ENCODE assay signal across 9 cellular contexts in the genomic region with DNA sequence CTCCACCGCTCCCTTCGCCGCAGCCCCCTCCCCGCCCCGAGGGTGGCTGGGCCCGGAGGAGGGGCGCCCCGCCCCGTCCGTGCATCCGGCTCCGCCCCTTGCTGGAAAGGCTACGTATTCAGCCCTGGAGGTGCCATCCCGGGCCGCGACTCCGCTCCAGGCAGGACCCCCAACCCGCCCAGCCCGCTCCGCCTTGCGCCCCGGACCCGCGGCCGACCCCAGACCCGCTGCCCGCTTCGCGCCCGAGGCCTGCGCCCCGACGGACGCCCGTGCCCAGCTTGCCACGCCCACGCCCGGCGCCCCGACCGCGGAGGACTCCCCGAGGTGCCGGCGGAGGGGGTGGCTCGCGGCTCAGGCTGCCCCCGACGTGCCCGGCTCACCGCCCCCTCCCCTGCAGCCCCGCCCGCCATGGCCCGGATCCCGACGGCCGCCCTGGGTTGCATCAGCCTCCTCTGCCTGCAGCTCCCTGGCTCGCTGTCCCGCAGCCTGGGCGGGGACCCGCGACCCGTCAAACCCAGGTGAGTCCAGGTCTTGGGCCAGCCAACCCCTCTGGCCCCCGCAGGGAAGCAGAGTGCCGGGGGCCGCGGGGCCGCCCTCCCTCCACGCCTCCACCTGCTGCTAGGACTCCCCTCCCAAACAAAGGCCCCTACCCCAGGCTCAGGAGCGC. TPM values are rescaled to one million over a fixed set of nuclear protein-coding genes. Genes with fewer than 3 reads are reported as not detected.
DNase-seq lines count a peak whose midpoint lies in the region; ATAC-seq and TF ChIP-seq lines count a peak whose summit lies in the region.
"Had no signal": no experiment of that assay in that cellular context is flagged by ENCODE, and none has a peak within 500 bp of the region (broad histone marks: within the 10 kb centered on the region; RNA-seq: fewer than 3 reads in every experiment).

A gene with protein sequence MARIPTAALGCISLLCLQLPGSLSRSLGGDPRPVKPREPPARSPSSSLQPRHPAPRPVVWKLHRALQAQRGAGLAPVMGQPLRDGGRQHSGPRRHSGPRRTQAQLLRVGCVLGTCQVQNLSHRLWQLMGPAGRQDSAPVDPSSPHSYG (plus strand): TSS at position 104 of the 667 bp plus-strand sequence. CDS start 305 bp downstream, at position 409.

- H3K27ac ChIP-seq in ACC112 (ENCODE audit: low read depth, low read length) (no peak within 1 kb of the TSS), HUES64 (ENCODE audit: low read depth, low read length) (peak within 1 kb of the TSS; percentile 35; the same call in 1 of the 2 replicates), psoas muscle (no peak within 1 kb of the TSS)

- no peak within 1 kb of the TSS for H2AFZ ChIP-seq in ACC112 (ENCODE audit: low read length, unreplicated experiment)

- peak; percentile 75 for DNase-seq in activated T-cell treated with anti-CD3 and anti-CD28 coated beads, Interleukin-2, amount 50 U/mL, for 1 hour
- DNase-seq in fibroblast of mammary gland (ENCODE audit: low read depth), result no peak
- DNase-seq in psoas muscle, result no peak
- DNase-seq in NCI-H446 (lab: John Stamatoyannopoulos, UW), result no peak
- DNase-seq in epidermal melanocyte (ENCODE audit: insufficient read length, low spot score), result no peak

- intact Hi-C loops in psoas muscle (cut with DNase I), result no loop called here

- H3K9ac ChIP-seq in HUES64 (ENCODE audit: low read depth, low read length), result peak within 1 kb of the TSS; percentile 84

- H3K9me3 ChIP-seq in HUES64 (ENCODE audit: insufficient read depth, low read depth, low read length) (no peaks in the 10 kb centered on the region), psoas muscle (no peaks in the 10 kb centered on the region)

- peak within 1 kb of the TSS; percentile 68 for H3K4me3 ChIP-seq in ACC112 (ENCODE audit: low read depth, low read length)
- peak within 1 kb of the TSS; percentile 68 for H3K4me3 ChIP-seq in HUES64 (ENCODE audit: low read length)
- H3K4me3 ChIP-seq in fibroblast of mammary gland (ENCODE audit: control insufficient read depth, low read depth, low read length), result peak within 1 kb of the TSS; percentile 19
- H3K4me3 ChIP-seq in psoas muscle, result peak within 1 kb of the TSS; percentile 56

- H3K27me3 ChIP-seq in ACC112 (ENCODE audit: insufficient read depth, low read length), result peaks cover 7% of the 10 kb centered on the region
- H3K27me3 ChIP-seq in HUES64 (ENCODE audit: insufficient read depth, low read length), result peaks cover 30% of the 10 kb centered on the region
- peaks cover 0 to 54% (median 26%) of the 10 kb centered on the region in 3 donors for H3K27me3 ChIP-seq in psoas muscle (ENCODE audit: insufficient read depth in 3 of 3, low read length in 2 of 3)

- peak in 1 of 4 donors; percentile 14 for ATAC-seq in psoas muscle
- ATAC-seq in HG03354 (IDR thresholded peaks at IDR 0.05; ENCODE audit: poor library complexity, severe bottlenecking, unreplicated experiment), result no peak

- H3K36me3 ChIP-seq in ACC112 (ENCODE audit: insufficient read depth, low read length) (no peaks in the 10 kb centered on the region), HUES64 (ENCODE audit: insufficient read depth, low read length) (no peaks in the 10 kb centered on the region), psoas muscle (ENCODE audit: insufficient read depth in 1 of 2, low read depth in 1 of 2) (no peaks in the 10 kb centered on the region)

- TF ChIP-seq CTCF in fibroblast of mammary gland (conservative IDR thresholded peaks at IDR 0.05; ENCODE audit: control insufficient read depth, insufficient read depth, low read depth, low read length) (no peak), psoas muscle (IDR thresholded peaks at IDR 0.05) (no peak)

- H3K79me2 ChIP-seq in ACC112 (ENCODE audit: control insufficient read depth, insufficient read depth, low read length, unreplicated experiment), result no peaks in the 10 kb centered on the region

- 2% methylated on average over 70 of the region's 70 CpGs for WGBS in HUES64
- whole genome bisulfite sequencing in psoas muscle, 3 donors, result 2 to 3% (median 3%) methylated on average over 22 to 70 of the region's 70 CpGs

- H3K4me1 ChIP-seq in ACC112 (ENCODE audit: control insufficient read depth, insufficient read depth, low read length, unreplicated experiment) (no peaks in the 10 kb centered on the region), HUES64 (ENCODE audit: insufficient read depth, low read length) (no peaks in the 10 kb centered on the region), psoas muscle (peaks cover 4% of the 10 kb centered on the region)

RNA-seq across cellular contexts. Expression of the gene that starts here (rescaled TPM):
- polyA plus RNA-seq in HUES64 (2013, experiment 1 of 2), result 3.0 TPM
- polyA plus RNA-seq in HUES64 (2013, experiment 2 of 2), result 3.8 TPM
- total RNA-seq in psoas muscle, result under 1 TPM in 1 of 4 donors, not detected in 3; 0.21 TPM
- polyA plus RNA-seq in psoas muscle, result under 1 TPM in 2 of 3 donors, not detected in 1; 0.01 to 0.05 TPM
- total RNA-seq: frontal cortex had no signal
